Comparison of ENCODE assay signal across 8 cellular contexts in genomic region chr5:44808435-44809214, GRCh38. TPM values are rescaled to one million over a fixed set of nuclear protein-coding genes. Genes with fewer than 3 reads are reported as not detected.
DNase-seq lines count a peak whose midpoint lies in the region; ATAC-seq and TF ChIP-seq lines count a peak whose summit lies in the region.

Gene MRPS30 (plus strand): TSS chr5:44808947. CDS start chr5:44808963, 16 bp downstream.

- peak; percentile 97 for ATAC-seq in HG02938 (IDR thresholded peaks at IDR 0.05; ENCODE audit: unreplicated experiment)
- peak; percentile 100 for ATAC-seq in right cardiac atrium
- peak; percentile 99 for ATAC-seq in aorta (ENCODE audit: low FRiP score)

- H3K27me3 ChIP-seq in ascending aorta (no peaks in the 10 kb centered on the region), right cardiac atrium (ENCODE audit: control insufficient read depth, insufficient read depth) (no peaks in the 10 kb centered on the region), aorta (ENCODE audit: control insufficient read depth in 1 of 2, insufficient read depth in 2 of 2, low read length in 1 of 2) (no peaks in the 10 kb centered on the region)

- TF ChIP-seq CTCF in ascending aorta (IDR thresholded peaks at IDR 0.05): peak in 2 of 3 experiments; percentile 18 to 43

- DNase-seq in NCI-H187 (lab: John Stamatoyannopoulos, UW) (peak; percentile 97 to 99), ascending aorta (ENCODE audit: low spot score in 2 of 2) (peak; percentile 78 to 97), right cardiac atrium (peak; percentile 89 to 93 (median 90)), putamen (ENCODE audit: low spot score) (peak; percentile 99), aorta (peak; percentile 92 to 93)

- H3K36me3 ChIP-seq in ascending aorta: peaks cover 4 to 14% of the 10 kb centered on the region in 2 donors
- H3K36me3 ChIP-seq in aorta (ENCODE audit: control insufficient read depth in 1 of 2, insufficient read depth in 2 of 2, low read length in 1 of 2): no peaks in the 10 kb centered on the region

- H3K4me3 ChIP-seq in ascending aorta (peak within 1 kb of the TSS; percentile 66 to 79), right cardiac atrium (ENCODE audit: low read length) (peak within 1 kb of the TSS; percentile 90), aorta (ENCODE audit: low read length in 2 of 2) (peak within 1 kb of the TSS; percentile 49 to 97)

- intact Hi-C loops in T-helper 2 cell treated with Interferon-gamma antibody and Interleukin-4, amounts not matched to agents 100 ng/mL and 5 ng/mL, for 36 hours (cut with micrococcal nuclease): loop anchor here (2.0 to 5.0 kb wide), 5 partner anchors 66 to 1688 kb away; partner anchors contain the start of genes HMGCS1, NNT, PAIP1 and ZNF131
- intact Hi-C loops in ascending aorta (cut with DNase I) (loop anchor here (2.0 to 5.0 kb wide), 4 partner anchors 18 to 1496 kb away; partner anchors contain the start of genes HMGCS1, PAIP1 and TMEM267), right cardiac atrium (cut with DNase I) (no loop called here), aorta (cut with DNase I) (no loop called here)

- H3K27ac ChIP-seq in ascending aorta (peak within 1 kb of the TSS; percentile 62 to 81), right cardiac atrium (ENCODE audit: low read length) (peak within 1 kb of the TSS; percentile 88), aorta (ENCODE audit: low read depth in 1 of 2, low read length in 2 of 2) (peak within 1 kb of the TSS; percentile 37 to 46)

- under 1% methylated on average over 47 of the region's 47 CpGs for WGBS in right cardiac atrium
- 0 to 1% methylated on average over 47 of the region's 47 CpGs for WGBS in aorta, 2 donors

- H3K4me1 ChIP-seq in ascending aorta (peaks cover 2 to 8% of the 10 kb centered on the region in 2 donors), right cardiac atrium (ENCODE audit: control insufficient read depth, insufficient read depth, low read length) (no peaks in the 10 kb centered on the region), aorta (ENCODE audit: control insufficient read depth in 1 of 2, insufficient read depth in 2 of 2, low read length in 2 of 2) (no peaks in the 10 kb centered on the region)

- TF ChIP-seq POLR2A in GM15510 (IDR thresholded peaks at IDR 0.05; ENCODE audit: borderline replicate concordance, extremely low read depth, insufficient read length): peak; percentile 58

- no peaks in the 10 kb centered on the region for H3K9me3 ChIP-seq in ascending aorta
- no peaks in the 10 kb centered on the region for H3K9me3 ChIP-seq in right cardiac atrium (ENCODE audit: control insufficient read depth, low read length)
- H3K9me3 ChIP-seq in aorta (ENCODE audit: control insufficient read depth, low read length): no peaks in the 10 kb centered on the region

RNA-seq across cellular contexts. Expression of gene MRPS30, which starts in this region (rescaled TPM):
- 41.2 and 41.7 TPM in 2 replicates for total RNA-seq in T-helper 2 cell treated with Interferon-gamma antibody and Interleukin-4, amounts not matched to agents 100 ng/mL and 5 ng/mL, for 36 hours
- total RNA-seq in ascending aorta (39.9 TPM), right cardiac atrium (10 to 100 TPM; 50.3 to 71.7 (median 58.2) TPM), aorta (10 to 100 TPM; 30.7 to 33.0 TPM)
- polyA plus RNA-seq in right cardiac atrium (36.8 TPM), aorta (10 to 100 TPM; 14.4 to 19.9 TPM)

Comparison
In these comparisons a context has a peak if more than half of its experiments do, and no peak if none do; other contexts are left out.
1. Peak in every context shown above with its lines: DNase-seq, ATAC-seq, H3K4me3 ChIP-seq and H3K27ac ChIP-seq.
2. intact Hi-C loops: an anchor here in T-helper 2 cell treated with Interferon-gamma antibody and Interleukin-4, amounts not matched to agents 100 ng/mL and 5 ng/mL, for 36 hours (2.0 to 5.0 kb wide) and ascending aorta (2.0 to 5.0 kb wide); none called in right cardiac atrium and aorta.